39 cellular contexts compared by ENCODE assay signal in genomic region chr12:65659681-65660080, GRCh38.
"Had no signal": no experiment of that assay in that cellular context is flagged by ENCODE, and none has a peak within 500 bp of the region (broad histone marks: within the 10 kb centered on the region; RNA-seq: fewer than 3 reads in every experiment).

No MANE protein-coding gene starts in this region.

- H3K36me3 Mint-ChIP-seq: activated CD8-positive, alpha-beta memory T cell treated with anti-CD3 and anti-CD28 coated beads, Interleukin-2, amount 10 ng/mL, durations not matched to agents 7 days and 5 days had no signal

- H3K4me1 ChIP-seq: ascending aorta had no signal

- DNase-seq: activated B cell treated with CpG ODN at 0.5 μM for 24 hours; activated CD4-positive, alpha-beta memory T cell treated with anti-CD3 and anti-CD28 coated beads, Interleukin-2, amount 10 ng/mL, durations not matched to agents 7 days and 5 days; activated CD4-positive, alpha-beta T cell treated with anti-CD3 and anti-CD28 coated beads for 1 hour; activated CD4-positive, alpha-beta T cell treated with anti-CD3 and anti-CD28 coated beads for 48 hours; activated CD8-positive, alpha-beta memory T cell treated with anti-CD3 and anti-CD28 coated beads for 24 hours; activated CD8-positive, alpha-beta memory T cell treated with anti-CD3 and anti-CD28 coated beads, Interleukin-2, amount 10 ng/mL, durations not matched to agents 7 days and 5 days; activated CD8-positive, alpha-beta memory T cell treated with anti-CD3 and anti-CD28 coated beads, Interleukin-2, amount 50 U/mL, for 48 hours; activated effector memory CD4-positive, alpha-beta T cell treated with anti-CD3 and anti-CD28 coated beads, Interleukin-2, amount 50 U/mL, for 16 hours; activated naive CD4-positive, alpha-beta T cell; activated naive CD4-positive, alpha-beta T cell treated with anti-CD3 and anti-CD28 coated beads, Interleukin-2, amount 50 U/mL, for 16 hours; activated naive CD8-positive, alpha-beta T cell treated with anti-CD3 and anti-CD28 coated beads for 36 hours; activated T-cell treated with anti-CD3 and anti-CD28 coated beads, Interleukin-2, amount 50 U/mL, for 1 hour; activated T-cell treated with anti-CD3 and anti-CD28 coated beads, Interleukin-2, amount 50 U/mL, for 72 hours; amniotic stem cell; caudate nucleus; cerebellar nuclear complex; Kasumi-1; KG1; MM.1S; MV-4-11; NCI-H1092; NCI-H1436 treated with DMSO at 0.1 percent for 48 hours; NCI-H1694 treated with DMSO at 0.1 percent for 48 hours; NCI-H2029 treated with DMSO at 0.1 percent for 48 hours; NCI-H2107; NCI-H2171; NCI-H510A; NCI-H526; NCI-H748 treated with DMSO at 0.1 percent for 48 hours; NK-92 treated with Interleukin-12 subunit alpha and Interleukin-12 subunit beta, amount 100 ng/mL, for 24 hours; Right ventricle myocardium superior; SW 1271; T-helper 1 cell; T-helper 2 cell; T-helper 9 cell had no signal

- H3K27ac Mint-ChIP-seq: activated B cell treated with CpG ODN at 0.5 μM for 24 hours; activated CD4-positive, alpha-beta memory T cell treated with anti-CD3 and anti-CD28 coated beads, Interleukin-2, amount 10 ng/mL, durations not matched to agents 7 days and 5 days; activated CD8-positive, alpha-beta memory T cell treated with anti-CD3 and anti-CD28 coated beads, Interleukin-2, amount 10 ng/mL, durations not matched to agents 7 days and 5 days; activated naive CD8-positive, alpha-beta T cell treated with anti-CD3 and anti-CD28 coated beads for 36 hours; activated T-cell treated with anti-CD3 and anti-CD28 coated beads, Interleukin-2, amount 50 U/mL, for 72 hours; activated T-helper 17 cell treated with anti-CD3 and anti-CD28 coated beads, Interleukin-2, amount 50 U/mL, for 72 hours had no signal

- H3K27me3 Mint-ChIP-seq: activated B cell treated with CpG ODN at 0.5 μM for 24 hours had no signal

- H3K9me3 ChIP-seq: ascending aorta had no signal

- H3K4me1 Mint-ChIP-seq: activated B cell treated with CpG ODN at 0.5 μM for 24 hours; activated T-helper 17 cell treated with anti-CD3 and anti-CD28 coated beads, Interleukin-2, amount 50 U/mL, for 72 hours had no signal

- H3K27ac ChIP-seq: ascending aorta, VCaP had no signal

- H3K4me3 Mint-ChIP-seq: activated B cell treated with CpG ODN at 0.5 μM for 24 hours; activated CD4-positive, alpha-beta memory T cell treated with anti-CD3 and anti-CD28 coated beads, Interleukin-2, amount 10 ng/mL, durations not matched to agents 7 days and 5 days; activated CD8-positive, alpha-beta memory T cell treated with anti-CD3 and anti-CD28 coated beads, Interleukin-2, amount 10 ng/mL, durations not matched to agents 7 days and 5 days; activated naive CD8-positive, alpha-beta T cell treated with anti-CD3 and anti-CD28 coated beads for 36 hours; activated T-cell treated with anti-CD3 and anti-CD28 coated beads, Interleukin-2, amount 50 U/mL, for 72 hours; activated T-helper 17 cell treated with anti-CD3 and anti-CD28 coated beads, Interleukin-2, amount 50 U/mL, for 72 hours had no signal

- H3K27me3 ChIP-seq: ascending aorta had no signal

- H3K36me3 ChIP-seq: ascending aorta had no signal

- H3K9me3 Mint-ChIP-seq: activated B cell treated with CpG ODN at 0.5 μM for 24 hours; activated CD4-positive, alpha-beta memory T cell treated with anti-CD3 and anti-CD28 coated beads, Interleukin-2, amount 10 ng/mL, durations not matched to agents 7 days and 5 days had no signal

- H3K4me3 ChIP-seq: ascending aorta had no signal

- ATAC-seq: activated CD8-positive, alpha-beta memory T cell treated with anti-CD3 and anti-CD28 coated beads, Interleukin-2, amount 10 ng/mL, durations not matched to agents 7 days and 5 days; activated T-cell treated with anti-CD3 and anti-CD28 coated beads, Interleukin-2, amount 50 U/mL, for 72 hours; activated T-helper 17 cell treated with anti-CD3 and anti-CD28 coated beads, Interleukin-2, amount 50 U/mL, for 72 hours; Panc1 had no signal
